ENCODE assay signal across 1 cellular context in genomic region chr3:183884437-183885296, GRCh38.
TF ChIP-seq lines count a peak whose summit lies in the region.

Gene PARL, minus strand, starts transcription at chr3:183884880. Its CDS starts 34 bp downstream, at chr3:183884846.

TF ChIP-seq in K562, 482 proteins besides CTCF, POLR2A, EP300 and RAD21 (continued from another document and continues in another):
- TF ChIP-seq THAP12 (CRISPR knock-in tag; IDR thresholded peaks at IDR 0.05) = no peak; the same call in 1 of the 2 replicates
- no peak for TF ChIP-seq CHD7 (IDR thresholded peaks at IDR 0.05; ENCODE audit: low read depth, low read length)
- no peak for TF ChIP-seq NELFE (IDR thresholded peaks at IDR 0.05; ENCODE audit: insufficient read depth, insufficient read length)
- TF ChIP-seq ETS2 (tag; IDR thresholded peaks at IDR 0.05; ENCODE audit: borderline replicate concordance, poor library complexity, severe bottlenecking) = no peak
- no peak for TF ChIP-seq HOMEZ (CRISPR knock-in tag; IDR thresholded peaks at IDR 0.05)
- no peak for TF ChIP-seq SFPQ (IDR thresholded peaks at IDR 0.05; ENCODE audit: low read depth, low read length)
- no peak for TF ChIP-seq ZNF277 (CRISPR knock-in tag; IDR thresholded peaks at IDR 0.05; ENCODE audit: borderline replicate concordance)
- peak; percentile 85 for TF ChIP-seq ZFX (CRISPR knock-in tag; IDR thresholded peaks at IDR 0.05)
- TF ChIP-seq TAF1 (IDR thresholded peaks at IDR 0.05; ENCODE audit: control insufficient read depth, extremely low read depth, insufficient read depth, low read length, severe bottlenecking) = peak; percentile 87
- TF ChIP-seq CEBPG (CRISPR knock-in tag; IDR thresholded peaks at IDR 0.05) = peak; percentile 27; the same call in 1 of the 2 replicates
- TF ChIP-seq CEBPG (tag; conservative IDR thresholded peaks at IDR 0.05 in 1 of 2, IDR thresholded peaks at IDR 0.05 in 1 of 2) = no peak
- TF ChIP-seq GTF2E2 (tag; IDR thresholded peaks at IDR 0.05) = no peak
- TF ChIP-seq KAT8 (IDR thresholded peaks at IDR 0.05; ENCODE audit: low read depth) = no peak
- no peak for TF ChIP-seq ZNF764 (CRISPR knock-in tag; IDR thresholded peaks at IDR 0.05; ENCODE audit: low read depth)
- no peak for TF ChIP-seq IFI16 (CRISPR knock-in tag; IDR thresholded peaks at IDR 0.05)
- TF ChIP-seq NCOA2 (IDR thresholded peaks at IDR 0.05; ENCODE audit: partially characterized antibody in 2 of 2) = no peak
- TF ChIP-seq ELF4 (CRISPR knock-in tag; IDR thresholded peaks at IDR 0.05) = peak; percentile 87; the same call in 1 of the 2 replicates
- TF ChIP-seq HBP1 (CRISPR knock-in tag; IDR thresholded peaks at IDR 0.05) = peak; percentile 51; the same call in 1 of the 2 replicates
- TF ChIP-seq TRIM28 (IDR thresholded peaks at IDR 0.05) = no peak
- TF ChIP-seq PPARD (CRISPR knock-in tag; IDR thresholded peaks at IDR 0.05) = no peak
- TF ChIP-seq HCFC1 (IDR thresholded peaks at IDR 0.05; ENCODE audit: low read depth, low read length) = peak; percentile 85
- TF ChIP-seq FOS (IDR thresholded peaks at IDR 0.05; ENCODE audit: extremely low read depth, insufficient read length) = no peak
- no peak for TF ChIP-seq ZNF699 (CRISPR knock-in tag; IDR thresholded peaks at IDR 0.05; ENCODE audit: insufficient replicate concordance)
- TF ChIP-seq KLF16 (IDR thresholded peaks at IDR 0.05) = no peak
- no peak for TF ChIP-seq ZNF449 (CRISPR knock-in tag; IDR thresholded peaks at IDR 0.05)
- no peak for TF ChIP-seq HDAC8 (tag; IDR thresholded peaks at IDR 0.05)
- TF ChIP-seq KDM4B (IDR thresholded peaks at IDR 0.05; ENCODE audit: borderline replicate concordance in 2 of 2, low read depth in 1 of 2) = peak in 1 of 2 experiments; percentile 90; a peak in 1 of 4 replicates
- no peak for TF ChIP-seq PCBP2 (IDR thresholded peaks at IDR 0.05; ENCODE audit: low read depth, low read length, poor library complexity, severe bottlenecking)
- TF ChIP-seq ETV1 (tag; conservative IDR thresholded peaks at IDR 0.05; ENCODE audit: low read depth) = no peak; the same call in none of the 2 replicates
- TF ChIP-seq ZEB2 (IDR thresholded peaks at IDR 0.05) = no peak; the same call in 1 of the 2 replicates
- no peak for TF ChIP-seq ARNT (IDR thresholded peaks at IDR 0.05)
- no peak for TF ChIP-seq JUNB (CRISPR knock-in tag; conservative IDR thresholded peaks at IDR 0.05)
- TF ChIP-seq ZNF436 (CRISPR knock-in tag; IDR thresholded peaks at IDR 0.05) = no peak
- TF ChIP-seq CREB3L1 (IDR thresholded peaks at IDR 0.05; ENCODE audit: borderline replicate concordance, low read depth) = peak; percentile 83
- peak; percentile 98 for TF ChIP-seq RBFOX2 (IDR thresholded peaks at IDR 0.05; ENCODE audit: low read depth, low read length)
- TF ChIP-seq ZNF778 (CRISPR knock-in tag; IDR thresholded peaks at IDR 0.05) = no peak
- no peak for TF ChIP-seq RBM17 (IDR thresholded peaks at IDR 0.05; ENCODE audit: borderline replicate concordance, low read depth, low read length)
- TF ChIP-seq MTF1 (CRISPR knock-in tag; IDR thresholded peaks at IDR 0.05; ENCODE audit: borderline replicate concordance) = no peak
